7 cellular contexts compared by ENCODE assay signal in the genomic region with DNA sequence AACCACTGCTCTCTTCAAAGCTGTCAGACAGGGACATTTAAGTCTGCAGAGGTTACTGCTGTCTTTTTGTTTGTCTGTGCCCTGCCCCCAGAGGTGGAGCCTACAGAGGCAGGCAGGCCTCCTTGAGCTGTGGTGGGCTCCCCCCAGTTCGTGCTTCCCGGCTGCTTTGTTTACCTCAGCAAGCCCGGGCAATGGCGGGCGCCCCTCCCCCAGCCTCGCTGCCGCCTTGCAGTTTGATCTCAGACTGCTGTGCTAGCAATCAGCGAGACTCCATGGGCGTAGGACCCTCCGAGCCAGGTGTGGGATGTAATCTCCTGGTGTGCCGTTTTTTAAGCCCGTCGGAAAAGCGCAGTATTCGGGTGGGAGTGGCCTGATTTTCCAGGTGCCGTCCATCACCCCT.
DNase-seq lines count a peak whose midpoint lies in the region; ATAC-seq, FAIRE-seq and TF ChIP-seq lines count a peak whose summit lies in the region.
"Not testable (repeated sequence)": the region's sequence is repeated elsewhere in the genome, so short reads cannot be mapped to it uniquely, and the experiment has no call there.

No MANE protein-coding gene starts in this region.

- H3K36me3 Mint-ChIP-seq in GM23338 (ENCODE audit: low read depth): peaks cover 21% of the 10 kb centered on the region
- H3K36me3 Mint-ChIP-seq in astrocyte (ENCODE audit: low read depth, unreplicated experiment); neural progenitor cell: not testable (repeated sequence)

- H3K4me3 Mint-ChIP-seq in GM23338: peak overlapping the region; percentile 80
- H3K4me3 Mint-ChIP-seq in astrocyte (ENCODE audit: unreplicated experiment): peak overlapping the region; percentile 60
- not testable (repeated sequence) for H3K4me3 Mint-ChIP-seq in neural progenitor cell

- not testable (repeated sequence) for H3K36me3 ChIP-seq in GM23338 (ENCODE audit: insufficient read depth); astrocyte (ENCODE audit: insufficient read depth, low read length); hepatocyte (replicated peaks; ENCODE audit: insufficient read depth, low read depth); neural progenitor cell

- H3K27me3 Mint-ChIP-seq in GM23338 (ENCODE audit: insufficient read depth, low read depth, poor library complexity); neural progenitor cell (ENCODE audit: insufficient read depth, low read depth): not testable (repeated sequence)
- peaks cover 15% of the 10 kb centered on the region for H3K27me3 Mint-ChIP-seq in astrocyte (ENCODE audit: low read depth, unreplicated experiment)

- H3K27me3 ChIP-seq in GM23338 (ENCODE audit: insufficient read depth); astrocyte (ENCODE audit: insufficient read depth, low read length); hepatocyte; neural progenitor cell: not testable (repeated sequence)

- not testable (repeated sequence) for ATAC-seq in GM23338

- peaks cover 35% of the 10 kb centered on the region for H3K9me3 Mint-ChIP-seq in GM23338
- not testable (repeated sequence) for H3K9me3 Mint-ChIP-seq in astrocyte (ENCODE audit: unreplicated experiment)
- H3K9me3 Mint-ChIP-seq in neural progenitor cell: peaks cover 20% of the 10 kb centered on the region

- H3K4me1 Mint-ChIP-seq in GM23338; astrocyte (ENCODE audit: low read depth, unreplicated experiment); neural progenitor cell: not testable (repeated sequence)

- not testable (repeated sequence) for H3K4me1 ChIP-seq in GM23338 (ENCODE audit: insufficient read depth); astrocyte (ENCODE audit: insufficient read depth, low read length); hepatocyte (ENCODE audit: insufficient read depth); neural progenitor cell

- H3K4me3 ChIP-seq in GM23338: peak overlapping the region; percentile 75
- H3K4me3 ChIP-seq in astrocyte (ENCODE audit: insufficient read depth, low read depth, low read length); hepatocyte: not testable (repeated sequence)
- peak overlapping the region; percentile 28; the same call in 1 of the 2 replicates for H3K4me3 ChIP-seq in iPS-18c (ENCODE audit: insufficient read depth, low read depth, low read length)
- peak overlapping the region; percentile 13 for H3K4me3 ChIP-seq in neural progenitor cell

- WGBS in hepatocyte (ENCODE audit: low lambda C conversion rate, missing lambda C conversion rate): 19% methylated on average over 15 of the region's 16 CpGs

- H3F3A ChIP-seq in GM23338 (replicated peaks; ENCODE audit: low read depth); neural progenitor cell (ENCODE audit: low read depth): not testable (repeated sequence)

- H3K4me2 ChIP-seq in GM23338: peak overlapping the region; percentile 85
- not testable (repeated sequence) for H3K4me2 ChIP-seq in astrocyte (ENCODE audit: low read length)
- peak overlapping the region; percentile 66 for H3K4me2 ChIP-seq in hepatocyte
- H3K4me2 ChIP-seq in neural progenitor cell: peak overlapping the region; percentile 52

- not testable (repeated sequence) for H3K9me3 ChIP-seq in astrocyte (ENCODE audit: insufficient read depth, low read depth, low read length); hepatocyte (ENCODE audit: low read depth); iPS-18c (ENCODE audit: control insufficient read depth, insufficient read depth, low read length); neural progenitor cell (ENCODE audit: low read depth)

- FAIRE-seq in astrocyte (lab: Jason Lieb, UNC): not testable (repeated sequence)

- not testable (repeated sequence) for H3K79me2 ChIP-seq in GM23338 (replicated peaks; ENCODE audit: insufficient read depth); astrocyte (ENCODE audit: insufficient read depth, low read length); hepatocyte; neural progenitor cell (ENCODE audit: low read depth)

- 0 out of 2 replicates have a peak overlapping the region, but pooled peaks have one; percentile 18 for H3K27ac ChIP-seq in GM23338 (ENCODE audit: low read depth)
- H3K27ac ChIP-seq in astrocyte (ENCODE audit: low read depth, low read length); hepatocyte; neural progenitor cell: not testable (repeated sequence)

- H2AFZ ChIP-seq in GM23338 (peak overlapping the region; percentile 75; the same call in 1 of the 2 replicates), neural progenitor cell (replicated peaks) (peak overlapping the region; percentile 93)
- not testable (repeated sequence) for H2AFZ ChIP-seq in astrocyte (ENCODE audit: low read depth, low read length); hepatocyte

- H3K9ac ChIP-seq in astrocyte (ENCODE audit: low read length); neural progenitor cell: not testable (repeated sequence)

- not testable (repeated sequence) for H3K9me2 ChIP-seq in GM23338 (ENCODE audit: insufficient read depth); hepatocyte (replicated peaks; ENCODE audit: insufficient read depth)

- not testable (repeated sequence) for H4K20me1 ChIP-seq in GM23338 (replicated peaks; ENCODE audit: insufficient read depth); astrocyte (ENCODE audit: insufficient read depth, low read length); hepatocyte (ENCODE audit: insufficient read depth, poor library complexity, severe bottlenecking); neural progenitor cell (ENCODE audit: low read depth)

- TF ChIP-seq CTCF in GM23338 (conservative IDR thresholded peaks at IDR 0.05; ENCODE audit: low read depth in 2 of 2); astrocyte (IDR thresholded peaks at IDR 0.05; ENCODE audit: insufficient read depth, low read depth, low read length); hepatocyte (IDR thresholded peaks at IDR 0.05; ENCODE audit: poor library complexity); neural progenitor cell (IDR thresholded peaks at IDR 0.05): not testable (repeated sequence)

- DNase-seq in GM23338 (ENCODE audit: low spot score): peak; percentile 35
- peak; percentile 6 for DNase-seq in NCI-H1105 treated with DMSO at 0.1 percent for 48 hours (lab: John Stamatoyannopoulos, UW)
- DNase-seq in NCI-H748 (lab: John Stamatoyannopoulos, UW; ENCODE audit: unreplicated experiment): peak; percentile 40
- DNase-seq in astrocyte (ENCODE audit: low read depth); hepatocyte (ENCODE audit: low spot score); neural progenitor cell (ENCODE audit: low spot score): not testable (repeated sequence)

- 0 out of 2 replicates have a peak overlapping the region, but pooled peaks have one; percentile 70 for H3K27ac Mint-ChIP-seq in GM23338
- not testable (repeated sequence) for H3K27ac Mint-ChIP-seq in astrocyte (ENCODE audit: unreplicated experiment); neural progenitor cell
